In the genomic region with DNA sequence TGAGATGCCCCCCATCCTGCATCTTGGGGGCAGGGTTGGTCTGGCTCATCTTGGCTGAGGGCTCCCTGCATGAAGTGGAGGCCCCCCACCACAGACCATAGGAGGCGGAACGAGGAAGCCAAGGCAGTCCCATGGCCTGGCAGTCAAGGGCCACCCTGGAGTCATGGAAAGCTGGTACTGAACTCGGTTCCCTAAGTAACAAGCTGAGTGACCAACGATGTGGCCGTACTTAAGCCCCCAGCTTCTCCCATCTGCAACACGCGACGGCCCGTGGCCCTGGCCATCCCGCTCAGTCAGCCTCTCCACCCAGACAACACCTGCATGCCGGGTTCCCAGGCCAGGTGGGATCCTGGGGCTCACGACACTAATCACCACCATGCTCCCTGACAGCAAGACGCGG, we compare ENCODE assay signal across 22 cellular contexts. TPM values are rescaled to one million over a fixed set of nuclear protein-coding genes. Genes with fewer than 3 reads are reported as not detected.
DNase-seq lines count a peak whose midpoint lies in the region; ATAC-seq, FAIRE-seq and TF ChIP-seq lines count a peak whose summit lies in the region.
"Had no signal": no experiment of that assay in that cellular context is flagged by ENCODE, and none has a peak within 500 bp of the region (broad histone marks: within the 10 kb centered on the region; RNA-seq: fewer than 3 reads in every experiment).

No MANE protein-coding gene starts in this region.

- TF ChIP-seq POLR2A in spleen (IDR thresholded peaks at IDR 0.05) = no peak

- ATAC-seq in right cardiac atrium (no peak), GM21526 (IDR thresholded peaks at IDR 0.05; ENCODE audit: low FRiP score, unreplicated experiment) (no peak)
- ATAC-seq: GM12878 had no signal

- H3K9me3 ChIP-seq in right cardiac atrium (ENCODE audit: control insufficient read depth, low read length) = no peaks in the 10 kb centered on the region
- no peaks in the 10 kb centered on the region for H3K9me3 ChIP-seq in left ventricle myocardium inferior (replicated peaks)
- no peaks in the 10 kb centered on the region for H3K9me3 ChIP-seq in kidney (ENCODE audit: control insufficient read depth in 1 of 2, low read length in 2 of 2)
- H3K9me3 ChIP-seq in spleen = no peaks in the 10 kb centered on the region
- H3K9me3 ChIP-seq: BE2C had no signal

- no peak overlapping the region for H3K4me3 ChIP-seq in right cardiac atrium (ENCODE audit: low read length)
- no peak overlapping the region for H3K4me3 ChIP-seq in left ventricle myocardium inferior
- no peak overlapping the region for H3K4me3 ChIP-seq in kidney (ENCODE audit: low read length in 2 of 2)
- no peak overlapping the region for H3K4me3 ChIP-seq in spleen
- H3K4me3 ChIP-seq: GM12878 had no signal

- H3K4me1 ChIP-seq in right cardiac atrium (ENCODE audit: control insufficient read depth, insufficient read depth, low read length) = peaks cover 5% of the 10 kb centered on the region
- peaks cover 48% of the 10 kb centered on the region for H3K4me1 ChIP-seq in left ventricle myocardium inferior
- peaks cover 8 to 13% of the 10 kb centered on the region in 2 donors for H3K4me1 ChIP-seq in kidney (ENCODE audit: control insufficient read depth in 1 of 2, insufficient read depth in 1 of 2, low read depth in 1 of 2, low read length in 2 of 2)
- peaks cover 13 to 39% (median 27%) of the 10 kb centered on the region in 6 donors for H3K4me1 ChIP-seq in spleen
- H3K4me1 ChIP-seq: BE2C had no signal

- H3K36me3 Mint-ChIP-seq in chondrocyte (ENCODE audit: low read depth) = peaks cover 14% of the 10 kb centered on the region

- WGBS in right cardiac atrium = 84% methylated on average over 14 of the region's 14 CpGs
- 87 to 91% (median 88%) methylated on average over 11 to 14 of the region's 14 CpGs for WGBS in spleen, 5 donors

- H3K4me1 Mint-ChIP-seq in chondrocyte (ENCODE audit: low read depth) = peaks cover 3% of the 10 kb centered on the region
- H3K4me1 Mint-ChIP-seq: CD4-positive, CD25-positive, alpha-beta regulatory T cell had no signal

- H3K27me3 ChIP-seq in right cardiac atrium (ENCODE audit: control insufficient read depth, insufficient read depth) (no peaks in the 10 kb centered on the region), left ventricle myocardium inferior (ENCODE audit: low read depth) (no peaks in the 10 kb centered on the region), spleen (replicated peaks in 1 of 7) (no peaks in the 10 kb centered on the region)
- H3K27me3 ChIP-seq: BE2C had no signal

- H3K9me3 Mint-ChIP-seq in chondrocyte (ENCODE audit: low read depth) = no peaks in the 10 kb centered on the region
- H3K9me3 Mint-ChIP-seq: CD4-positive, CD25-positive, alpha-beta regulatory T cell; CD8-positive, alpha-beta memory T cell; H9 had no signal

- no peak overlapping the region for H3K4me3 Mint-ChIP-seq in chondrocyte (ENCODE audit: unreplicated experiment)
- H3K4me3 Mint-ChIP-seq: CD4-positive, CD25-positive, alpha-beta regulatory T cell; CD8-positive, alpha-beta memory T cell; H9 had no signal

- H3K27ac Mint-ChIP-seq in chondrocyte (ENCODE audit: unreplicated experiment) = no peak overlapping the region
- H3K27ac Mint-ChIP-seq: CD4-positive, CD25-positive, alpha-beta regulatory T cell had no signal

- peaks cover 76% of the 10 kb centered on the region for H3K36me3 ChIP-seq in left ventricle myocardium inferior
- H3K36me3 ChIP-seq in kidney (ENCODE audit: control insufficient read depth in 1 of 2, insufficient read depth in 2 of 2, low read length in 2 of 2) = peaks cover 14 to 35% of the 10 kb centered on the region in 2 donors
- H3K36me3 ChIP-seq in spleen = peaks cover 6 to 91% (median 72%) of the 10 kb centered on the region in 6 donors

- TF ChIP-seq CTCF in left ventricle myocardium inferior (IDR thresholded peaks at IDR 0.05; ENCODE audit: borderline replicate concordance) (no peak), chondrocyte (IDR thresholded peaks at IDR 0.05) (no peak), kidney (IDR thresholded peaks at IDR 0.05; ENCODE audit: borderline replicate concordance, extremely low read depth, insufficient read depth) (no peak), spleen (IDR thresholded peaks at IDR 0.05 in 8 of 11, conservative IDR thresholded peaks at IDR 0.05 in 3 of 11) (no peak)

- no peak overlapping the region for H3K9ac ChIP-seq in kidney (ENCODE audit: low read length in 2 of 2)

- intact Hi-C loops in right cardiac atrium (cut with DNase I) (no loop called here), left ventricle myocardium inferior (cut with micrococcal nuclease) (no loop called here), kidney (cut with DNase I) (no loop called here), spleen (cut with DNase I; ENCODE audit: low total_unique reads) (no loop called here)

- DNase-seq in right cardiac atrium = peak in 2 of 3 donors; percentile 21 to 40
- no peak for DNase-seq in left ventricle myocardium inferior
- DNase-seq in chondrocyte (ENCODE audit: low spot score) = peak; percentile 74
- peak; percentile 57 for DNase-seq in kidney
- DNase-seq in spleen = peak; percentile 54
- no peak for DNase-seq in NCI-H82 (lab: John Stamatoyannopoulos, UW)
- DNase-seq: ACHN; BE2C; C1 segment of cervical spinal cord; CD4-positive, CD25-positive, alpha-beta regulatory T cell; CD8-positive, alpha-beta memory T cell; COR-L47; DMS 273 treated with DMSO at 0.1 percent for 48 hours; DMS53; DND-41; EL; H9 had no signal

- H3K27ac ChIP-seq in right cardiac atrium (ENCODE audit: low read length) = no peak overlapping the region
- H3K27ac ChIP-seq in left ventricle myocardium inferior (replicated peaks) = no peak overlapping the region
- H3K27ac ChIP-seq in kidney (ENCODE audit: low read depth in 2 of 2, low read length in 2 of 2) = no peak overlapping the region
- H3K27ac ChIP-seq in spleen = no peak overlapping the region

- FAIRE-seq in kidney (lab: Jason Lieb, UNC) = no peak
- FAIRE-seq: A204.1, GM12878, H1, HTR-8/SVneo had no signal

- H3K27me3 Mint-ChIP-seq in chondrocyte (ENCODE audit: low read depth) = no peaks in the 10 kb centered on the region
- H3K27me3 Mint-ChIP-seq: CD4-positive, CD25-positive, alpha-beta regulatory T cell; CD8-positive, alpha-beta memory T cell had no signal

RNA-seq across cellular contexts. Expression of gene BRD3, which starts 17.1 kb away (rescaled TPM):
- 10 to 100 TPM; 27.4 to 37.3 (median 31.5) TPM for total RNA-seq in right cardiac atrium
- 13.0 TPM for polyA plus RNA-seq in right cardiac atrium
- total RNA-seq in left ventricle myocardium inferior = 24.7 TPM
- 48.7 to 59.0 TPM (median 49.0 TPM) in 3 replicates for total RNA-seq in chondrocyte
- total RNA-seq in kidney = 46.2 TPM
- polyA plus RNA-seq in kidney (ENCODE audit: insufficient read depth, low read depth, low replicate concordance) = 7.7 TPM
- total RNA-seq in spleen = 10 to 100 TPM; 21.3 to 54.0 (median 35.9) TPM
- polyA plus RNA-seq in spleen = 10 to 100 TPM in 1 of 3 donors, 1 to 10 TPM in 2; 5.9 to 12.6 (median 6.1) TPM

RNA-seq across cellular contexts. Expression of gene BRD3OS, which starts 25.4 kb away (rescaled TPM):
- 10 to 100 TPM in 3 of 4 donors, 1 to 10 TPM in 1; 9.2 to 12.1 (median 11.2) TPM for total RNA-seq in right cardiac atrium
- polyA plus RNA-seq in right cardiac atrium = 4.7 TPM
- 5.7 TPM for total RNA-seq in left ventricle myocardium inferior
- total RNA-seq in chondrocyte = 13.7 to 27.6 TPM (median 15.7 TPM) in 3 replicates
- 24.4 TPM for total RNA-seq in kidney
- polyA plus RNA-seq in kidney (ENCODE audit: insufficient read depth, low read depth, low replicate concordance) = 16.5 TPM
- 10 to 100 TPM in 5 of 7 donors, 1 to 10 TPM in 2; 9.5 to 13.2 (median 11.3) TPM for total RNA-seq in spleen
- polyA plus RNA-seq in spleen = 10 to 100 TPM in 1 of 3 donors, 1 to 10 TPM in 2; 6.9 to 10.2 (median 9.8) TPM

RNA-seq across cellular contexts. Expression of gene VAV2, which starts 58.6 kb away (rescaled TPM):
- 10 to 100 TPM in 1 of 4 donors, 1 to 10 TPM in 3; 6.3 to 11.4 (median 8.2) TPM for total RNA-seq in right cardiac atrium
- polyA plus RNA-seq in right cardiac atrium = 4.7 TPM
- total RNA-seq in left ventricle myocardium inferior = 4.1 TPM
- total RNA-seq in chondrocyte = 17.7 to 34.2 TPM (median 19.3 TPM) in 3 replicates
- total RNA-seq in kidney = 47.1 TPM
- 22.3 TPM for polyA plus RNA-seq in kidney (ENCODE audit: insufficient read depth, low read depth, low replicate concordance)
- 10 to 100 TPM; 17.9 to 39.2 (median 31.3) TPM for total RNA-seq in spleen
- 10 to 100 TPM; 14.2 to 25.0 (median 15.0) TPM for polyA plus RNA-seq in spleen

Comparison
In these comparisons a context has a peak if more than half of its experiments do, and no peak if none do; other contexts are left out.
1. DNase-seq: peak in right cardiac atrium (2 of 3), chondrocyte (single experiment), kidney (single experiment) and spleen (single experiment); none in left ventricle myocardium inferior (single experiment) and NCI-H82 (single experiment).